7 cellular contexts compared by ENCODE assay signal in the genomic region with DNA sequence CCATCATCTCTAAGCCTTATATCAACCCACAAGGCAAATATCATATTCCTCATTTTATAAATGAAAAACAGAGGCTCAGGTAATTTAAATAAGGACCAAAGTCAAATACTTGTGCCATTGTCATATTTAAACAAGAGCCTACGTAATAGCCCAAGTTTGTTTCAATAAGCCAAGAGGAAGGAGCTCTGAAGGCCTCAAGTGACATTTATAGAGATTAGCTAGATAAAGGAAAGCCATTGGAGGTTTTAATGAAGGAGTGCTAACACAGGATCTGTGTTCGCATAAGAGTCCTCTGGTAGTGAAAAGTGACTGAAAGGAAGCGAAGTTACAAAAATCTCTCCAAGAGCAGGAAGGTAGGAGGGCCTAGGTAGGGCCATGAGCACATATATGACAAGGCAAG.
"Had no signal": no experiment of that assay in that cellular context is flagged by ENCODE, and none has a peak within 500 bp of the region (broad histone marks: within the 10 kb centered on the region; RNA-seq: fewer than 3 reads in every experiment).

No MANE protein-coding gene starts in this region.

- H3K4me3 ChIP-seq: GM23248 had no signal

- H3K9me3 Mint-ChIP-seq: IgD-negative memory B cell had no signal

- H3K4me3 Mint-ChIP-seq: IgD-negative memory B cell had no signal

- H2AFZ ChIP-seq: GM23248 had no signal

- FAIRE-seq: HepG2 had no signal

- H3K36me3 Mint-ChIP-seq: IgD-negative memory B cell had no signal

- ATAC-seq: HepG2 had no signal

- H3K27ac Mint-ChIP-seq: IgD-negative memory B cell had no signal

- DNase-seq: GM23248, H7, HCEC 1CT, KBM-7 had no signal

- H3K4me1 Mint-ChIP-seq: IgD-negative memory B cell had no signal

- H3K27ac ChIP-seq: GM23248, HL-60 had no signal
